21 cellular contexts compared by ENCODE assay signal in genomic region chr19:20964798-20965197, GRCh38. TPM values are rescaled to one million over a fixed set of nuclear protein-coding genes. Genes with fewer than 3 reads are reported as not detected.
A peak's percentile ranks its signal among the peaks of the same experiment; 100 is the strongest.
DNase-seq lines count a peak whose midpoint lies in the region; TF ChIP-seq lines count a peak whose summit lies in the region.
"Had no signal": no experiment of that assay in that cellular context is flagged by ENCODE, and none has a peak within 500 bp of the region (broad histone marks: within the 10 kb centered on the region; RNA-seq: fewer than 3 reads in every experiment).

No MANE protein-coding gene starts in this region.

- peaks cover 0 to 6% (median 0%) of the 10 kb centered on the region in 3 experiments; a peak in 4 of 7 replicates for H3K36me3 Mint-ChIP-seq in H9 (ENCODE audit: insufficient read depth in 1 of 3, low read depth in 3 of 3)
- H3K36me3 Mint-ChIP-seq: stimulated activated effector memory CD8-positive, alpha-beta T cell treated with anti-CD3 and anti-CD28 coated beads, Interleukin-12 subunit alpha, Interleukin-12 subunit beta, amount 100 ng/mL, for 72 hours had no signal

- no peaks in the 10 kb centered on the region for H3K4me1 Mint-ChIP-seq in H9
- H3K4me1 Mint-ChIP-seq: stimulated activated effector memory CD8-positive, alpha-beta T cell treated with anti-CD3 and anti-CD28 coated beads, Interleukin-12 subunit alpha, Interleukin-12 subunit beta, amount 100 ng/mL, for 72 hours had no signal

- H4K91ac ChIP-seq in H9 (ENCODE audit: insufficient read length, low read depth, low read length) = no peak overlapping the region

- no peak overlapping the region for H2BK5ac ChIP-seq in H9 (ENCODE audit: insufficient read length, low read length)

- H2AFZ ChIP-seq in H9 (ENCODE audit: low read length) = no peak overlapping the region
- H2AFZ ChIP-seq: PC-9 had no signal

- DNase-seq in activated T-cell treated with anti-CD3 and anti-CD28 coated beads for 48 hours (ENCODE audit: low read depth) = peak; percentile 6
- DNase-seq in activated T-cell treated with anti-CD3 and anti-CD28 coated beads, Interleukin-2, amount 50 U/mL, for 1 hour = no peak
- DNase-seq in H9 = peak; percentile 42
- peak; percentile 49 for DNase-seq in SK-N-DZ (ENCODE audit: low spot score)
- peak; percentile 25 for DNase-seq in stimulated activated CD8-positive, alpha-beta memory T cell treated with anti-CD3 and anti-CD28 coated beads, Interleukin-4, amount 100 ng/mL, for 48 hours
- DNase-seq in AG20443 (ENCODE audit: low spot score) = no peak
- no peak for DNase-seq in pons (ENCODE audit: low spot score)
- DNase-seq: activated CD4-positive, CD25-positive, alpha-beta regulatory T cell; activated gamma-delta T cell; amniotic stem cell; caudate nucleus; dorsolateral prefrontal cortex; foreskin keratinocyte; GOT3; MG63; naive B cell; NCI-H1694; PC-9; right cardiac atrium had no signal

- H4K8ac ChIP-seq in H9 (replicated peaks; ENCODE audit: insufficient read length, low read depth, low read length) = no peak overlapping the region

- no peaks in the 10 kb centered on the region for H3K4me1 ChIP-seq in H9 (ENCODE audit: insufficient read depth, low read length)
- H3K4me1 ChIP-seq: foreskin keratinocyte had no signal

- H3K23me2 ChIP-seq in H9 (ENCODE audit: insufficient read length, low read depth, low read length, poor library complexity, severe bottlenecking) = no peaks in the 10 kb centered on the region

- no peaks in the 10 kb centered on the region for H3K9me3 ChIP-seq in H9 (ENCODE audit: control insufficient read depth, low read depth, low read length)
- H3K9me3 ChIP-seq: MG63, thoracic aorta had no signal

- no peak overlapping the region for H4K5ac ChIP-seq in H9 (ENCODE audit: insufficient read length, low read depth, low read length)

- no peaks in the 10 kb centered on the region for H4K20me1 ChIP-seq in H9 (ENCODE audit: control insufficient read depth, insufficient read depth, insufficient read length)

- H3K23ac ChIP-seq in H9 (ENCODE audit: insufficient read length, low read depth, low read length) = no peak overlapping the region

- H3K14ac ChIP-seq in H9 (ENCODE audit: insufficient read depth, low read length) = no peak overlapping the region

- no peak overlapping the region for H2BK20ac ChIP-seq in H9 (ENCODE audit: low read depth, low read length, poor library complexity, severe bottlenecking)

- H2BK120ac ChIP-seq in H9 (ENCODE audit: low read depth, low read length, poor library complexity, severe bottlenecking) = no peak overlapping the region

- H3K27me3 Mint-ChIP-seq in H9 (ENCODE audit: low read depth) = peaks cover 4% of the 10 kb centered on the region; the same call in 1 of the 2 replicates

- H3K27ac Mint-ChIP-seq in H9 = no peak overlapping the region
- H3K27ac Mint-ChIP-seq: naive B cell; stimulated activated effector memory CD8-positive, alpha-beta T cell treated with anti-CD3 and anti-CD28 coated beads, Interleukin-12 subunit alpha, Interleukin-12 subunit beta, amount 100 ng/mL, for 72 hours had no signal

- no peak overlapping the region for H3K4me3 Mint-ChIP-seq in H9
- H3K4me3 Mint-ChIP-seq: naive B cell; stimulated activated effector memory CD8-positive, alpha-beta T cell treated with anti-CD3 and anti-CD28 coated beads, Interleukin-12 subunit alpha, Interleukin-12 subunit beta, amount 100 ng/mL, for 72 hours had no signal

- WGBS in H9 (ENCODE audit: extremely low coverage, insufficient read length, low lambda C conversion rate) = no CpG with 5 or more reads among the region's 4 CpGs

- no peaks in the 10 kb centered on the region for H3K79me1 ChIP-seq in H9 (ENCODE audit: insufficient read depth, low read depth, low read length, poor library complexity, severe bottlenecking)

- H2AK5ac ChIP-seq in H9 (ENCODE audit: insufficient read length, low read length) = no peak overlapping the region

- no peak overlapping the region for H3T11ph ChIP-seq in H9 (ENCODE audit: low read length)

- H2BK12ac ChIP-seq in H9 (ENCODE audit: insufficient read length, low read depth, low read length) = no peak overlapping the region

- no peak overlapping the region for H3K4me2 ChIP-seq in H9 (ENCODE audit: insufficient read depth, insufficient read length, low read length)
- H3K4me2 ChIP-seq: PC-9 had no signal

- no peak overlapping the region for H3K18ac ChIP-seq in H9 (ENCODE audit: insufficient read length, low read depth, low read length)

- no peak overlapping the region for H3K4ac ChIP-seq in H9 (ENCODE audit: low read depth, low read length)

- TF ChIP-seq CTCF in H9 (conservative IDR thresholded peaks at IDR 0.05) = peak; percentile 62

- H3K56ac ChIP-seq in H9 (ENCODE audit: insufficient read length, low read depth, low read length) = no peak overlapping the region

- H3K27me3 ChIP-seq in H9 (ENCODE audit: insufficient read depth, low read length) = no peaks in the 10 kb centered on the region
- H3K27me3 ChIP-seq: dorsolateral prefrontal cortex, foreskin keratinocyte, MG63 had no signal

- H3K9me3 Mint-ChIP-seq in H9 = peaks cover 44 to 49% of the 10 kb centered on the region in 2 experiments
- H3K9me3 Mint-ChIP-seq: stimulated activated effector memory CD8-positive, alpha-beta T cell treated with anti-CD3 and anti-CD28 coated beads, Interleukin-12 subunit alpha, Interleukin-12 subunit beta, amount 100 ng/mL, for 72 hours had no signal

- no peak overlapping the region for H3K9ac ChIP-seq in H9 (ENCODE audit: extremely low read depth, insufficient read length, low read length)

- H2BK15ac ChIP-seq in H9 (ENCODE audit: low read depth, low read length) = no peak overlapping the region

- H3K79me2 ChIP-seq in H9 (ENCODE audit: insufficient read depth, low read length) = no peaks in the 10 kb centered on the region

- H3K27ac ChIP-seq in H9 (ENCODE audit: insufficient read length, low read depth, low read length) = no peak overlapping the region
- H3K27ac ChIP-seq: dorsolateral prefrontal cortex, foreskin keratinocyte, PC-9, thoracic aorta had no signal

RNA-seq across cellular contexts. Expression of gene ZNF85, which starts 41.7 kb away (rescaled TPM):
- total RNA-seq in H9 (2021) = 24.5 and 26.8 TPM in 2 replicates
- 7.7 and 10.5 TPM in 2 replicates for polyA plus RNA-seq in SK-N-DZ (2014; cell fraction: cytosol; rRNA removed)
- polyA plus RNA-seq in SK-N-DZ (2014; cell fraction: nucleus; rRNA removed) = 6.9 and 9.7 TPM in 2 replicates

RNA-seq across cellular contexts. Expression of gene ZNF430, which starts 55.7 kb away (rescaled TPM):
- total RNA-seq in H9 (2021) = 16.6 and 17.7 TPM in 2 replicates
- polyA plus RNA-seq in SK-N-DZ (2014; cell fraction: cytosol; rRNA removed) = 4.8 and 6.1 TPM in 2 replicates
- 1.9 and 6.6 TPM in 2 replicates for polyA plus RNA-seq in SK-N-DZ (2014; cell fraction: nucleus; rRNA removed)

Comparison
In these comparisons a context has a peak if more than half of its experiments do, and no peak if none do; other contexts are left out.
1. DNase-seq: peak in activated T-cell treated with anti-CD3 and anti-CD28 coated beads for 48 hours (single experiment), H9 (single experiment), SK-N-DZ (single experiment) and stimulated activated CD8-positive, alpha-beta memory T cell treated with anti-CD3 and anti-CD28 coated beads, Interleukin-4, amount 100 ng/mL, for 48 hours (single experiment); none in activated T-cell treated with anti-CD3 and anti-CD28 coated beads, Interleukin-2, amount 50 U/mL, for 1 hour (single experiment), AG20443 (single experiment) and pons (single experiment).